ENCODE assay signal across 21 cellular contexts in genomic region chr18:32318581-32318980, GRCh38.
"Had no signal": no experiment of that assay in that cellular context is flagged by ENCODE, and none has a peak within 500 bp of the region (broad histone marks: within the 10 kb centered on the region; RNA-seq: fewer than 3 reads in every experiment).

No MANE protein-coding gene starts in this region.

- H3K27ac ChIP-seq: right lobe of liver had no signal

- H3K4me3 ChIP-seq: gastrocnemius medialis, right lobe of liver, testis had no signal

- H3K4me1 ChIP-seq: testis had no signal

- H3K9me3 ChIP-seq: gastrocnemius medialis, right lobe of liver, testis had no signal

- DNase-seq: activated CD4-positive, alpha-beta memory T cell treated with anti-CD3 and anti-CD28 coated beads for 36 hours; activated CD4-positive, alpha-beta T cell treated with anti-CD3 and anti-CD28 coated beads for 48 hours; activated effector memory CD4-positive, alpha-beta T cell treated with Interleukin-2 at 50 U/mL for 16 hours; activated naive CD4-positive, alpha-beta T cell treated with anti-CD3 and anti-CD28 coated beads, Interleukin-2, amount 50 U/mL, for 16 hours; activated T-cell treated with anti-CD3 and anti-CD28 coated beads, Interleukin-2, amount 50 U/mL, for 72 hours; aorta; central memory CD4-positive, alpha-beta T cell; effector memory CD4-positive, alpha-beta T cell; gastrocnemius medialis; head of caudate nucleus; hypothalamus; left ventricle myocardium superior; mammary epithelial cell; midbrain; nephron progenitor cell; posterior cingulate gyrus; right lobe of liver; stimulated activated CD4-positive, alpha-beta T cell treated with anti-CD3 and anti-CD28 coated beads, Interleukin-2, amount 100 ng/mL, for 48 hours; stimulated activated CD8-positive, alpha-beta memory T cell treated with anti-CD3 and anti-CD28 coated beads, Interleukin-4, amount 100 ng/mL, for 48 hours; stimulated activated naive B cell treated with anti-CD40 and anti-IgM and Interleukin-4, amounts not matched to agents 10 μg/mL and 1 μg/mL and 100 μg/mL, for 72 hours; testis had no signal

- H3K27me3 ChIP-seq: gastrocnemius medialis, right lobe of liver, testis had no signal

- ATAC-seq: activated T-cell treated with anti-CD3 and anti-CD28 coated beads, Interleukin-2, amount 50 U/mL, for 72 hours; gastrocnemius medialis; stimulated activated naive B cell treated with anti-CD40 and anti-IgM and Interleukin-4, amounts not matched to agents 10 μg/mL and 1 μg/mL and 100 μg/mL, for 72 hours had no signal

- H3K36me3 ChIP-seq: gastrocnemius medialis, right lobe of liver had no signal
